8 cellular contexts compared by ENCODE assay signal in the genomic region with DNA sequence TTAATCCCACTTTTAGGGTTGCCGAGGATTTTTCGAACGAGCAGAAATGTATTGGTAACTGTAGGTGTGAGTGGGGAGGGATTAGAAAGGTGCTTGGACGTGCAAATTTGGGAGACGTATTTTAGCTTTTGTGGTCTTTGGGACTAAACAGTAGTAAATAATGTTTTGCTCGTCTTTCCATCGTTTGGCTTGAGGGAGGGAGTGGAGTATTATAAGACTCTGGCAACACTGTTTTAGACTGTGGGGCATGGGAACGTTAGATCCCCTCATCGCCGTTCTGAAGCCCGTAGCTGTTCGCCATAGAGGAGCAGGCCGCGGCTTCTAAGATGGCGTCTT. TPM values are rescaled to one million over a fixed set of nuclear protein-coding genes. Genes with fewer than 3 reads are reported as not detected.
DNase-seq lines count a peak whose midpoint lies in the region; ATAC-seq lines count a peak whose summit lies in the region.

No MANE protein-coding gene starts in this region.

- H3K4me1 ChIP-seq in subcutaneous abdominal adipose tissue (ENCODE audit: control insufficient read depth in 5 of 5, insufficient read depth in 5 of 5, low read length in 5 of 5), result peaks cover 17 to 64% (median 55%) of the 10 kb centered on the region in 5 donors

- peak overlapping the region; percentile 100 for H3K27ac ChIP-seq in subcutaneous abdominal adipose tissue (ENCODE audit: low read depth, low read length)

- peaks cover 9 to 33% (median 25%) of the 10 kb centered on the region in 5 donors for H3K36me3 ChIP-seq in subcutaneous abdominal adipose tissue (ENCODE audit: control insufficient read depth in 5 of 5, insufficient read depth in 5 of 5, low read length in 5 of 5)

- peak overlapping the region; percentile 96 for H3K27ac Mint-ChIP-seq in T-helper 1 cell treated with Interleukin-12 subunit alpha and Interleukin-12 subunit beta and Interleukin-4 antibody, amounts not matched to agents 30 μg/mL and 1 μg/mL, for 36 hours
- peak overlapping the region; percentile 100 for H3K27ac Mint-ChIP-seq in activated naive CD8-positive, alpha-beta T cell
- H3K27ac Mint-ChIP-seq in immature natural killer cell, result peak overlapping the region; percentile 98 to 100 (median 100)

- peaks cover 31% of the 10 kb centered on the region for H3K4me1 Mint-ChIP-seq in T-helper 1 cell treated with Interleukin-12 subunit alpha and Interleukin-12 subunit beta and Interleukin-4 antibody, amounts not matched to agents 30 μg/mL and 1 μg/mL, for 36 hours (ENCODE audit: low read depth)
- H3K4me1 Mint-ChIP-seq in activated naive CD8-positive, alpha-beta T cell (ENCODE audit: low read depth), result peaks cover 27% of the 10 kb centered on the region
- peaks cover 58 to 64% of the 10 kb centered on the region in 2 donors for H3K4me1 Mint-ChIP-seq in immature natural killer cell

- ATAC-seq in GM21528 (IDR thresholded peaks at IDR 0.05; ENCODE audit: low FRiP score, unreplicated experiment), result no peak

- H3K27me3 ChIP-seq in subcutaneous abdominal adipose tissue (ENCODE audit: control insufficient read depth in 5 of 5, insufficient read depth in 4 of 5, low read length in 5 of 5), result peaks cover 0 to 2% (median 0%) of the 10 kb centered on the region in 5 donors

- H3K9me3 ChIP-seq in subcutaneous abdominal adipose tissue (ENCODE audit: control insufficient read depth in 5 of 5, low read length in 5 of 5), result no peaks in the 10 kb centered on the region

- peak overlapping the region; percentile 93 for H3K4me3 Mint-ChIP-seq in T-helper 1 cell treated with Interleukin-12 subunit alpha and Interleukin-12 subunit beta and Interleukin-4 antibody, amounts not matched to agents 30 μg/mL and 1 μg/mL, for 36 hours
- peak overlapping the region; percentile 95 for H3K4me3 Mint-ChIP-seq in activated naive CD8-positive, alpha-beta T cell
- peak overlapping the region; percentile 92 to 99 (median 95) for H3K4me3 Mint-ChIP-seq in immature natural killer cell

- peaks cover 63% of the 10 kb centered on the region for H3K36me3 Mint-ChIP-seq in T-helper 1 cell treated with Interleukin-12 subunit alpha and Interleukin-12 subunit beta and Interleukin-4 antibody, amounts not matched to agents 30 μg/mL and 1 μg/mL, for 36 hours (ENCODE audit: low read depth)
- H3K36me3 Mint-ChIP-seq in activated naive CD8-positive, alpha-beta T cell, result peaks cover 25% of the 10 kb centered on the region
- peaks cover 30 to 43% (median 40%) of the 10 kb centered on the region in 3 donors for H3K36me3 Mint-ChIP-seq in immature natural killer cell

- H3K9me3 Mint-ChIP-seq in T-helper 1 cell treated with Interleukin-12 subunit alpha and Interleukin-12 subunit beta and Interleukin-4 antibody, amounts not matched to agents 30 μg/mL and 1 μg/mL, for 36 hours, result no peaks in the 10 kb centered on the region
- no peaks in the 10 kb centered on the region for H3K9me3 Mint-ChIP-seq in activated naive CD8-positive, alpha-beta T cell (ENCODE audit: low read depth)
- peaks cover 0 to 2% (median 0%) of the 10 kb centered on the region in 6 donors for H3K9me3 Mint-ChIP-seq in immature natural killer cell

- DNase-seq in T-helper 1 cell (no peak), immature natural killer cell (no peak), dedifferentiated amniotic fluid mesenchymal stem cell (ENCODE audit: extremely low spot score) (no peak), DMS114 treated with DMSO at 0.1 percent for 48 hours (lab: John Stamatoyannopoulos, UW; ENCODE audit: unreplicated experiment) (no peak)

- H3K27me3 Mint-ChIP-seq in T-helper 1 cell treated with Interleukin-12 subunit alpha and Interleukin-12 subunit beta and Interleukin-4 antibody, amounts not matched to agents 30 μg/mL and 1 μg/mL, for 36 hours (ENCODE audit: low read depth), result no peaks in the 10 kb centered on the region
- no peaks in the 10 kb centered on the region for H3K27me3 Mint-ChIP-seq in activated naive CD8-positive, alpha-beta T cell
- peaks cover 48 to 64% (median 63%) of the 10 kb centered on the region in 3 donors for H3K27me3 Mint-ChIP-seq in immature natural killer cell (ENCODE audit: low read depth in 3 of 3)

- peak overlapping the region; percentile 98 to 100 (median 98) for H3K9ac ChIP-seq in subcutaneous abdominal adipose tissue (ENCODE audit: low read length in 5 of 5)

- peak overlapping the region; percentile 97 to 99 (median 99) for H3K4me3 ChIP-seq in subcutaneous abdominal adipose tissue (ENCODE audit: low read depth in 1 of 5, low read length in 5 of 5)

RNA-seq across cellular contexts. Expression of a gene that starts 2.8 kb away (rescaled TPM):
- polyA plus RNA-seq in immature natural killer cell, result 100 to 1,000 TPM in 1 of 3 donors, 10 to 100 TPM in 2; 29.8 to 119 (median 31.5) TPM

RNA-seq across cellular contexts. Expression of a gene that starts 18.3 kb away (rescaled TPM):
- 10 to 100 TPM; 39.2 to 78.7 (median 69.7) TPM for polyA plus RNA-seq in immature natural killer cell

RNA-seq across cellular contexts. Expression of a gene that starts 30.4 kb away (rescaled TPM):
- 100 to 1,000 TPM in 1 of 3 donors, 10 to 100 TPM in 2; 38.3 to 104 (median 89.1) TPM for polyA plus RNA-seq in immature natural killer cell

RNA-seq across cellular contexts. Expression of a gene that starts 38.2 kb away (rescaled TPM):
- polyA plus RNA-seq in immature natural killer cell, result 1 to 10 TPM in 2 of 3 donors, under 1 TPM in 1; 0.37 to 5.2 (median 2.8) TPM
